ENCODE assay signal across 24 cellular contexts in genomic region chr2:236523249-236523648, GRCh38. TPM values are rescaled to one million over a fixed set of nuclear protein-coding genes. Genes with fewer than 3 reads are reported as not detected.
DNase-seq lines count a peak whose midpoint lies in the region; ATAC-seq, FAIRE-seq and TF ChIP-seq lines count a peak whose summit lies in the region.
"Had no signal": no experiment of that assay in that cellular context is flagged by ENCODE, and none has a peak within 500 bp of the region (broad histone marks: within the 10 kb centered on the region; RNA-seq: fewer than 3 reads in every experiment).

No MANE protein-coding gene starts in this region.

- TF ChIP-seq EP300 in A549 (IDR thresholded peaks at IDR 0.05), result no peak

- H3K4me2 ChIP-seq in A549, result no peak overlapping the region
- H3K4me2 ChIP-seq: BLaER1 had no signal

- DNase-seq in NCI-H446 treated with DMSO at 0.1 percent for 48 hours (lab: John Stamatoyannopoulos, UW), result peak; percentile 42
- no peak for DNase-seq in NCI-H446 (lab: John Stamatoyannopoulos, UW)
- DNase-seq in A549 (ENCODE audit: low read depth in 1 of 2, low spot score in 1 of 2), result no peak
- DNase-seq in T-helper 17 cell, result no peak
- DNase-seq in Calu3, result no peak
- DNase-seq in posterior cingulate gyrus, result no peak
- DNase-seq: ACHN; BE2C; C1 segment of cervical spinal cord; CD4-positive, alpha-beta memory T cell; CD4-positive, CD25-positive, alpha-beta regulatory T cell; CD8-positive, alpha-beta memory T cell; COR-L47; DMS79 treated with DMSO at 0.1 percent for 48 hours; GF-D8 had no signal

- H3K9me3 ChIP-seq in A549, result no peaks in the 10 kb centered on the region
- H3K9me3 ChIP-seq in T-helper 17 cell (ENCODE audit: control insufficient read depth, low read length, poor library complexity, severe bottlenecking), result no peaks in the 10 kb centered on the region
- H3K9me3 ChIP-seq: BE2C, BLaER1 had no signal

- intact Hi-C loops in Calu3 (cut with micrococcal nuclease; ENCODE audit: unreplicated experiment), result no loop called here
- intact Hi-C loops in posterior cingulate gyrus (cut with DNase I), result no loop called here

- no peaks in the 10 kb centered on the region for H3K4me1 ChIP-seq in A549
- H3K4me1 ChIP-seq: BE2C had no signal

- FAIRE-seq in A549 (lab: Jason Lieb, UNC), result no peak
- FAIRE-seq: D721Med, G401.6, GM12878, GM12892, GM18507 had no signal

- H3K4me3 Mint-ChIP-seq in T-helper 17 cell, result no peak overlapping the region
- no peak overlapping the region for H3K4me3 Mint-ChIP-seq in nephron
- no peak overlapping the region for H3K4me3 Mint-ChIP-seq in Calu3 (ENCODE audit: low read depth, unreplicated experiment)
- H3K4me3 Mint-ChIP-seq: CD14-positive monocyte; CD4-positive, alpha-beta memory T cell; CD4-positive, CD25-positive, alpha-beta regulatory T cell; CD8-positive, alpha-beta memory T cell had no signal

- POLR2A ChIA-PET in A549 (lab: Yijun Ruan, JAX), result no interaction called here

- ATAC-seq in A549 (no peak), T-helper 17 cell (no peak)
- ATAC-seq: GM12878 had no signal

- CTCF ChIA-PET in A549 (lab: Yijun Ruan, JAX) (interaction anchor here (1.0 to 1.6 kb wide), 2 partner anchors 12 to 538 kb away, joined by 3 read pairs; no protein-coding TSS in a partner anchor), Calu3 (lab: Charles Lee) (interaction anchor here (0.5 to 1.1 kb wide), 2 partner anchors 34 to 439 kb away, joined by 3 read pairs; no protein-coding TSS in a partner anchor)

- peaks cover 42% of the 10 kb centered on the region for H3K27me3 Mint-ChIP-seq in T-helper 17 cell
- H3K27me3 Mint-ChIP-seq in nephron (ENCODE audit: low read depth), result peaks cover 24% of the 10 kb centered on the region
- H3K27me3 Mint-ChIP-seq in Calu3 (ENCODE audit: unreplicated experiment), result peaks cover 58% of the 10 kb centered on the region

- no peak overlapping the region for H3K27ac ChIP-seq in A549
- H3K27ac ChIP-seq: 22Rv1, BLaER1 had no signal

- H3K4me1 Mint-ChIP-seq in T-helper 17 cell (peaks cover 8% of the 10 kb centered on the region), nephron (peaks cover 6% of the 10 kb centered on the region), Calu3 (ENCODE audit: low read depth, unreplicated experiment) (no peaks in the 10 kb centered on the region)
- H3K4me1 Mint-ChIP-seq: CD4-positive, alpha-beta memory T cell; CD4-positive, CD25-positive, alpha-beta regulatory T cell had no signal

- H3K27ac Mint-ChIP-seq in T-helper 17 cell, result peak overlapping the region; percentile 14
- peak overlapping the region; percentile 9 to 63 (median 12) for H3K27ac Mint-ChIP-seq in nephron
- no peak overlapping the region for H3K27ac Mint-ChIP-seq in Calu3 (ENCODE audit: unreplicated experiment)
- H3K27ac Mint-ChIP-seq: CD14-positive monocyte; CD4-positive, alpha-beta memory T cell; CD4-positive, CD25-positive, alpha-beta regulatory T cell; CD8-positive, alpha-beta memory T cell had no signal

- H3K36me3 Mint-ChIP-seq in T-helper 17 cell (ENCODE audit: low read depth), result peaks cover 2% of the 10 kb centered on the region
- H3K36me3 Mint-ChIP-seq in nephron (ENCODE audit: low read depth), result no peaks in the 10 kb centered on the region
- H3K36me3 Mint-ChIP-seq in Calu3 (ENCODE audit: insufficient read depth, unreplicated experiment), result no peaks in the 10 kb centered on the region
- H3K36me3 Mint-ChIP-seq: CD14-positive monocyte; CD4-positive, alpha-beta memory T cell; CD4-positive, CD25-positive, alpha-beta regulatory T cell; CD8-positive, alpha-beta memory T cell had no signal

- TF ChIP-seq RAD21 in A549 (conservative IDR thresholded peaks at IDR 0.05 in 1 of 2, IDR thresholded peaks at IDR 0.05 in 1 of 2), result no peak

- BruUV-seq in Calu3 (replicated peaks; lab: Mats Ljungman, UMichigan), result no TSS peak

- TF ChIP-seq POLR2A in A549 (IDR thresholded peaks at IDR 0.05; ENCODE audit: low read length), result no peak

- H3K4me3 ChIP-seq in A549, result no peak overlapping the region
- H3K4me3 ChIP-seq: BLaER1, GM12878 had no signal

- no peaks in the 10 kb centered on the region for H3K9me3 Mint-ChIP-seq in nephron
- no peaks in the 10 kb centered on the region for H3K9me3 Mint-ChIP-seq in Calu3 (ENCODE audit: low read depth, unreplicated experiment)
- H3K9me3 Mint-ChIP-seq: CD4-positive, alpha-beta memory T cell; CD8-positive, alpha-beta memory T cell had no signal

- TF ChIP-seq CTCF in A549 (IDR thresholded peaks at IDR 0.05), result no peak
- TF ChIP-seq CTCF in nephron (IDR thresholded peaks at IDR 0.05; ENCODE audit: unreplicated experiment in 3 of 3), result no peak
- no peak for TF ChIP-seq CTCF in Calu3 (IDR thresholded peaks at IDR 0.05; ENCODE audit: unreplicated experiment)

TF ChIP-seq in A549, 52 proteins besides CTCF, POLR2A, EP300 and RAD21:
- TF ChIP-seq NPAS2 (CRISPR knock-in tag; IDR thresholded peaks at IDR 0.05; ENCODE audit: borderline replicate concordance) (no peak), MAFK (IDR thresholded peaks at IDR 0.05; ENCODE audit: partially characterized antibody) (peak; percentile 76), EHF (CRISPR knock-in tag; IDR thresholded peaks at IDR 0.05) (no peak), TFCP2L1 (CRISPR knock-in tag; IDR thresholded peaks at IDR 0.05) (no peak), ESRRA (IDR thresholded peaks at IDR 0.05; ENCODE audit: borderline replicate concordance, low read length) (no peak), PBX3 (IDR thresholded peaks at IDR 0.05) (no peak)

RNA-seq across cellular contexts. Expression of gene ACKR3, which starts 46.4 kb away (rescaled TPM):
- polyA plus RNA-seq in A549 (2011; rRNA removed), result 21.3 and 25.0 TPM in 2 replicates
- 82.3 and 102 TPM in 2 replicates for polyA plus RNA-seq in A549 (2012; cell fraction: cytosol; rRNA removed)
- polyA plus RNA-seq in A549 (2012; cell fraction: nucleus; rRNA removed), result 167 and 249 TPM in 2 replicates
- polyA plus RNA-seq in A549 (2017; fragmentation: RNase III; extraction: RNeasy Plus Mini Kit Qiagen cat#74134 plus additional on column Dnase treatment), result 25.4 to 34.9 TPM (median 33.2 TPM) in 3 replicates
- 32.5 and 45.3 TPM in 2 replicates for polyA minus RNA-seq in A549 (2011; rRNA and poly(A)+ RNA removed)
- 1 to 10 TPM; 1.3 to 2.3 TPM for total RNA-seq in T-helper 17 cell
- 8.8 and 9.5 TPM in 2 replicates for total RNA-seq in Calu3 (2022)
